In the genomic region with DNA sequence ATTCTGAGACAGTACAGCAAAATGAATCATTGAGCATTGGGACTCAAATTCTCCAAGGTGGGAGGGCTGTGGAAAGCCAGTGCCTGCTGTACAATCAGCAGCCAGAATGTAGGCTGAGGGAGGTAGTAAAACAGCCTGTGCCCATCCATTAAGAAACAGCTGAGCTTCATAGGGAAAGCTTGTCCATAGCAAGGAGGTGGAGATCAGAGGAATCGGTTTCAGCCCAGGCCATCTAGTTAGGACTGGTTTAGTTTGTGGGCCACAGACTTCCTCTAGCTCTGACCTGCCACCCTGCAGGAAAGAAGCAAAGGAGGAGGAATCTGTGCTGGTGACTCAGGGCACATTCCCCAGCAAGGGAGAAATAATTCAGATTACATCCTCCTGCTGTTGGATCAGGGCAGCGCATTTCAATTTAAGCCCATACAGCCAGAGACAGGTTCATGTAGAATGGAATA, we compare ENCODE assay signal across 10 cellular contexts.
DNase-seq lines count a peak whose midpoint lies in the region; ATAC-seq and TF ChIP-seq lines count a peak whose summit lies in the region.
"Had no signal": no experiment of that assay in that cellular context is flagged by ENCODE, and none has a peak within 500 bp of the region (broad histone marks: within the 10 kb centered on the region; RNA-seq: fewer than 3 reads in every experiment).

No MANE protein-coding gene starts in this region.

- H3K4me1 Mint-ChIP-seq in T-helper 2 cell treated with Interferon-gamma antibody and Interleukin-4, amounts not matched to agents 5 μg/mL and 100 μg/mL, for 36 hours (ENCODE audit: low read depth), result peaks cover 7% of the 10 kb centered on the region

- H3K36me3 ChIP-seq in left lung, result no peaks in the 10 kb centered on the region
- H3K36me3 ChIP-seq: colonic mucosa had no signal

- H3K36me3 Mint-ChIP-seq in T-helper 2 cell treated with Interferon-gamma antibody and Interleukin-4, amounts not matched to agents 5 μg/mL and 100 μg/mL, for 36 hours (ENCODE audit: low read depth), result no peaks in the 10 kb centered on the region

- H3K27ac Mint-ChIP-seq in T-helper 2 cell treated with Interferon-gamma antibody and Interleukin-4, amounts not matched to agents 5 μg/mL and 100 μg/mL, for 36 hours, result no peak overlapping the region
- H3K27ac Mint-ChIP-seq: CD4-positive, alpha-beta T cell had no signal

- no peaks in the 10 kb centered on the region for H3K27me3 Mint-ChIP-seq in T-helper 2 cell treated with Interferon-gamma antibody and Interleukin-4, amounts not matched to agents 5 μg/mL and 100 μg/mL, for 36 hours (ENCODE audit: low read depth)
- H3K27me3 Mint-ChIP-seq: CD4-positive, alpha-beta T cell had no signal

- ATAC-seq in Right ventricle myocardium inferior, result peak; percentile 25
- peak; percentile 56 for ATAC-seq in left lung
- no peak for ATAC-seq in left lobe of liver

- H3K27ac ChIP-seq in left lung, result no peak overlapping the region
- H3K27ac ChIP-seq: colonic mucosa had no signal

- H3K4me1 ChIP-seq in left lung, result peaks cover 0 to 6% of the 10 kb centered on the region in 2 donors
- H3K4me1 ChIP-seq: colonic mucosa had no signal

- H3K9me3 ChIP-seq in left lung, result no peaks in the 10 kb centered on the region
- H3K9me3 ChIP-seq: colonic mucosa had no signal

- no peak overlapping the region for H3K4me3 Mint-ChIP-seq in T-helper 2 cell treated with Interferon-gamma antibody and Interleukin-4, amounts not matched to agents 5 μg/mL and 100 μg/mL, for 36 hours
- H3K4me3 Mint-ChIP-seq: CD4-positive, alpha-beta T cell had no signal

- H3K27me3 ChIP-seq in left lung, result no peaks in the 10 kb centered on the region
- H3K27me3 ChIP-seq: colonic mucosa had no signal

- no peak for DNase-seq in Right ventricle myocardium inferior (ENCODE audit: missing footprints)
- DNase-seq in cardiac septum (ENCODE audit: low spot score), result no peak
- DNase-seq in cardiac fibroblast (ENCODE audit: low read depth in 2 of 2), result peak; percentile 88 to 93
- no peak for DNase-seq in left lung
- no peak for DNase-seq in stimulated activated CD4-positive, alpha-beta T cell treated with anti-CD3 and anti-CD28 coated beads, Interleukin-1b, Interleukin-23, amount 100 ng/mL, for 48 hours
- no peak for DNase-seq in T-helper 2 cell treated with Interferon-gamma antibody and Interleukin-4, amounts not matched to agents 5 μg/mL and 100 μg/mL, for 36 hours (ENCODE audit: low spot score)
- no peak for DNase-seq in NCI-H1417 (lab: John Stamatoyannopoulos, UW)
- no peak for DNase-seq in left lobe of liver (ENCODE audit: low spot score)
- DNase-seq: CD4-positive, alpha-beta T cell; colonic mucosa had no signal

- H3K9me3 Mint-ChIP-seq in T-helper 2 cell treated with Interferon-gamma antibody and Interleukin-4, amounts not matched to agents 5 μg/mL and 100 μg/mL, for 36 hours, result no peaks in the 10 kb centered on the region
- H3K9me3 Mint-ChIP-seq: CD4-positive, alpha-beta T cell had no signal

- intact Hi-C loops in Right ventricle myocardium inferior (cut with DNase I) (no loop called here), cardiac septum (cut with DNase I) (no loop called here), left lung (cut with DNase I) (no loop called here)

- TF ChIP-seq CTCF in cardiac fibroblast (IDR thresholded peaks at IDR 0.05; ENCODE audit: low read depth, low read length) (peak; percentile 63), left lung (IDR thresholded peaks at IDR 0.05) (no peak)

- no peak overlapping the region for H3K4me3 ChIP-seq in cardiac fibroblast (replicated peaks in 1 of 2; ENCODE audit: low read depth in 2 of 2, low read length in 2 of 2)
- no peak overlapping the region for H3K4me3 ChIP-seq in left lung
- H3K4me3 ChIP-seq: colonic mucosa had no signal

Comparison
In these comparisons a context has a peak if more than half of its experiments do, and no peak if none do; other contexts are left out.
1. DNase-seq: peak in cardiac fibroblast (2 of 2); none in Right ventricle myocardium inferior (single experiment), cardiac septum (single experiment), left lung (0 of 2), stimulated activated CD4-positive, alpha-beta T cell treated with anti-CD3 and anti-CD28 coated beads, Interleukin-1b, Interleukin-23, amount 100 ng/mL, for 48 hours (single experiment), T-helper 2 cell treated with Interferon-gamma antibody and Interleukin-4, amounts not matched to agents 5 μg/mL and 100 μg/mL, for 36 hours (single experiment), NCI-H1417 (0 of 3) and left lobe of liver (single experiment).